18 cellular contexts compared by ENCODE assay signal in genomic region chr10:117590516-117590915, GRCh38. TPM values are rescaled to one million over a fixed set of nuclear protein-coding genes. Genes with fewer than 3 reads are reported as not detected.
A peak's percentile ranks its signal among the peaks of the same experiment; 100 is the strongest.
DNase-seq lines count a peak whose midpoint lies in the region; TF ChIP-seq lines count a peak whose summit lies in the region.
"Had no signal": no experiment of that assay in that cellular context is flagged by ENCODE, and none has a peak within 500 bp of the region (broad histone marks: within the 10 kb centered on the region; RNA-seq: fewer than 3 reads in every experiment).

No MANE protein-coding gene starts in this region.

- POLR2A ChIA-PET in GM10248 (lab: Yijun Ruan, JAX) = no interaction called here

- H2BK15ac ChIP-seq in mesendoderm (replicated peaks; ENCODE audit: low read depth) = no peak overlapping the region

- no peak overlapping the region for H3K18ac ChIP-seq in mesendoderm (ENCODE audit: low read length)

- H3K4ac ChIP-seq in mesendoderm (ENCODE audit: low read depth, low read length) = no peak overlapping the region

- CTCF ChIA-PET in GM10248 (lab: Yijun Ruan, JAX) = no interaction called here

- H3K4me1 ChIP-seq in mesendoderm (ENCODE audit: control insufficient read depth, low read depth, low read length) = no peaks in the 10 kb centered on the region
- H3K4me1 ChIP-seq: BE2C had no signal

- H3K56ac ChIP-seq in mesendoderm (ENCODE audit: low read length) = no peak overlapping the region

- no peak overlapping the region for H2AK5ac ChIP-seq in mesendoderm (ENCODE audit: low read length)

- no peak overlapping the region for H3K9ac ChIP-seq in mesendoderm (ENCODE audit: low read length)

- H3K79me1 ChIP-seq in mesendoderm (ENCODE audit: low read length) = no peaks in the 10 kb centered on the region

- no peak overlapping the region for H4K5ac ChIP-seq in mesendoderm (ENCODE audit: low read length)

- H3K27ac ChIP-seq in mesendoderm (ENCODE audit: low read depth, low read length) = no peak overlapping the region

- no peaks in the 10 kb centered on the region for H3K36me3 ChIP-seq in mesendoderm (ENCODE audit: control insufficient read depth, insufficient read depth, low read length)
- no peaks in the 10 kb centered on the region for H3K36me3 ChIP-seq in H7 (replicated peaks; ENCODE audit: control insufficient read depth, insufficient read depth, low read length)
- H3K36me3 ChIP-seq: BE2C had no signal

- WGBS in mesendoderm (ENCODE audit: extremely low coverage, insufficient coverage, low lambda C conversion rate) = no CpG with 5 or more reads among the region's 5 CpGs

- no peak overlapping the region for H4K8ac ChIP-seq in mesendoderm (ENCODE audit: low read depth, low read length)

- no peak overlapping the region for H3K23ac ChIP-seq in mesendoderm (ENCODE audit: low read length)

- no peak overlapping the region for H3K4me2 ChIP-seq in mesendoderm (ENCODE audit: low read length)
- H3K4me2 ChIP-seq: GM23338 had no signal

- H3K79me2 ChIP-seq in mesendoderm (ENCODE audit: control insufficient read depth, insufficient read depth, low read length) = no peaks in the 10 kb centered on the region

- H3K27me3 ChIP-seq in mesendoderm (ENCODE audit: insufficient read depth, low read length, poor library complexity) (no peaks in the 10 kb centered on the region), H7 (ENCODE audit: control insufficient read depth, insufficient read depth, low read length) (no peaks in the 10 kb centered on the region)
- H3K27me3 ChIP-seq: BE2C had no signal

- TF ChIP-seq CTCF in choroid plexus epithelial cell (conservative IDR thresholded peaks at IDR 0.05; ENCODE audit: low read depth, low read length) (no peak), GM20000 (IDR thresholded peaks at IDR 0.05; ENCODE audit: extremely low read depth, missing control alignments) (no peak), GM10248 (IDR thresholded peaks at IDR 0.05; ENCODE audit: control extremely low read depth, extremely low read depth, low read depth, missing control alignments) (no peak)

- H2BK5ac ChIP-seq in mesendoderm (ENCODE audit: low read length) = no peak overlapping the region

- peak; percentile 4 for DNase-seq in Daoy (ENCODE audit: low read depth)
- DNase-seq in M059J (ENCODE audit: low read depth) = peak; percentile 1
- DNase-seq in choroid plexus epithelial cell (ENCODE audit: low read depth) = peak; percentile 43
- peak; percentile 8 for DNase-seq in mesendoderm
- DNase-seq in GM20000 (ENCODE audit: low spot score) = no peak
- no peak for DNase-seq in GM10248 (ENCODE audit: extremely low spot score)
- no peak for DNase-seq in dedifferentiated amniotic fluid mesenchymal stem cell (ENCODE audit: extremely low spot score)
- no peak for DNase-seq in H7
- DNase-seq: ACHN; BE2C; C1 segment of cervical spinal cord; Caco-2; CD4-positive, CD25-positive, alpha-beta regulatory T cell; CD8-positive, alpha-beta memory T cell; GF-D8; KG1 had no signal

- no peak overlapping the region for H3K4me3 ChIP-seq in choroid plexus epithelial cell (ENCODE audit: low read depth, low read length)
- H3K4me3 ChIP-seq in mesendoderm (ENCODE audit: low read length) = no peak overlapping the region
- H3K4me3 ChIP-seq in H7 (ENCODE audit: insufficient read depth, low read depth, low read length) = no peak overlapping the region
- H3K4me3 ChIP-seq: GM12878, GM23338 had no signal

- H2BK120ac ChIP-seq in mesendoderm (ENCODE audit: low read depth, low read length) = no peak overlapping the region

RNA-seq across cellular contexts. Expression of gene EMX2, which starts 48.0 kb away (rescaled TPM):
- 0.57 and 3.9 TPM in 2 replicates for total RNA-seq in Daoy (2014; rRNA removed; shearing (Covaris generic))
- not detected in 2 replicates for total RNA-seq in M059J (2014; rRNA removed; shearing (Covaris generic))
- polyA plus RNA-seq in mesendoderm (2013, experiment 1 of 2) = 0.04 TPM
- not detected for polyA plus RNA-seq in mesendoderm (2013, experiment 2 of 2)
- total RNA-seq in H7 (2014; rRNA removed; shearing (Covaris generic)) = not detected in 2 replicates
- total RNA-seq: CD4-positive, CD25-positive, alpha-beta regulatory T cell; CD8-positive, alpha-beta memory T cell; GM12878; GM23338 had no signal
- polyA plus RNA-seq: CD4-positive, CD25-positive, alpha-beta regulatory T cell; CD8-positive, alpha-beta memory T cell; GM23338 had no signal

Comparison
In these comparisons a context has a peak if more than half of its experiments do, and no peak if none do; other contexts are left out.
1. DNase-seq: peak in Daoy (single experiment), M059J (single experiment), choroid plexus epithelial cell (single experiment) and mesendoderm (single experiment); none in GM20000 (single experiment), GM10248 (single experiment), dedifferentiated amniotic fluid mesenchymal stem cell (single experiment) and H7 (single experiment).